ENCODE assay signal across 13 cellular contexts in genomic region chr2:88845772-88846661, GRCh38.
DNase-seq lines count a peak whose midpoint lies in the region; ATAC-seq lines count a peak whose summit lies in the region.
"Had no signal": no experiment of that assay in that cellular context is flagged by ENCODE, and none has a peak within 500 bp of the region (broad histone marks: within the 10 kb centered on the region; RNA-seq: fewer than 3 reads in every experiment).

No MANE protein-coding gene starts in this region.

- DNase-seq in GM19240 (ENCODE audit: insufficient read length, low spot score) (peak; percentile 10), DMS 273 treated with DMSO at 0.1 percent for 48 hours (lab: John Stamatoyannopoulos, UW) (no peak), GM19238 (ENCODE audit: insufficient read length, low spot score) (no peak), SJCRH30 (no peak)
- DNase-seq in stimulated activated CD4-positive, alpha-beta T cell treated with anti-CD3 and anti-CD28 coated beads, Interleukin-4, amount 100 ng/mL, for 24 hours: no peak
- DNase-seq: activated T-cell treated with anti-CD3 and anti-CD28 coated beads, Interleukin-2, amount 50 U/mL, for 1 hour; GDM1; NCI-H2171; T-cell had no signal

- ATAC-seq in HG02763 (IDR thresholded peaks at IDR 0.05; ENCODE audit: unreplicated experiment): peak; percentile 75
- ATAC-seq in HG03575 (IDR thresholded peaks at IDR 0.05; ENCODE audit: extremely low read depth, insufficient number of reproducible peaks, low FRiP score, unreplicated experiment): peak; percentile 71
- ATAC-seq: sciatic nerve had no signal

- peak overlapping the region; percentile 77 for H3K4me2 ChIP-seq in BLaER1

- H4K20me1 ChIP-seq in BLaER1: no peaks in the 10 kb centered on the region

- H3K27ac ChIP-seq in BLaER1 (peak overlapping the region; percentile 72), SJCRH30 (no peak overlapping the region)

- H3K4me3 ChIP-seq in BLaER1 (no peak overlapping the region), SJCRH30 (no peak overlapping the region)

- no peak overlapping the region for H3K9ac ChIP-seq in BLaER1

- peaks cover 79% of the 10 kb centered on the region for H3K4me1 ChIP-seq in BLaER1
- no peaks in the 10 kb centered on the region for H3K4me1 ChIP-seq in SJCRH30

- H3K27me3 ChIP-seq in BLaER1: no peaks in the 10 kb centered on the region
- H3K27me3 ChIP-seq in SJCRH30: peaks cover 5% of the 10 kb centered on the region

- no peaks in the 10 kb centered on the region for H3K9me3 ChIP-seq in BLaER1
- no peaks in the 10 kb centered on the region for H3K9me3 ChIP-seq in SJCRH30 (replicated peaks)

- no peaks in the 10 kb centered on the region for H3K36me3 ChIP-seq in BLaER1
- no peaks in the 10 kb centered on the region for H3K36me3 ChIP-seq in SJCRH30
